ENCODE assay signal across 1 cellular context in genomic region chr10:121927841-121928527, GRCh38.
TF ChIP-seq lines count a peak whose summit lies in the region.

Gene ATE1 (minus strand): TSS chr10:121928031. CDS start chr10:121927949, 82 bp downstream.

TF ChIP-seq in GM23338, 12 proteins besides CTCF, POLR2A, EP300 and RAD21 (continued from another document):
- TF ChIP-seq REST (IDR thresholded peaks at IDR 0.05; ENCODE audit: unreplicated experiment) (no peak), ZNF331 (CRISPR knock-in tag; IDR thresholded peaks at IDR 0.05; ENCODE audit: low read depth) (no peak; the same call in 1 of the 2 replicates), NANOG (IDR thresholded peaks at IDR 0.05; ENCODE audit: borderline replicate concordance) (no peak), STAT1 (IDR thresholded peaks at IDR 0.05; ENCODE audit: unreplicated experiment) (no peak), CREB1 (CRISPR knock-in tag; IDR thresholded peaks at IDR 0.05; ENCODE audit: low read depth) (peak; percentile 68)
